Comparison of ENCODE assay signal across 24 cellular contexts in the genomic region with DNA sequence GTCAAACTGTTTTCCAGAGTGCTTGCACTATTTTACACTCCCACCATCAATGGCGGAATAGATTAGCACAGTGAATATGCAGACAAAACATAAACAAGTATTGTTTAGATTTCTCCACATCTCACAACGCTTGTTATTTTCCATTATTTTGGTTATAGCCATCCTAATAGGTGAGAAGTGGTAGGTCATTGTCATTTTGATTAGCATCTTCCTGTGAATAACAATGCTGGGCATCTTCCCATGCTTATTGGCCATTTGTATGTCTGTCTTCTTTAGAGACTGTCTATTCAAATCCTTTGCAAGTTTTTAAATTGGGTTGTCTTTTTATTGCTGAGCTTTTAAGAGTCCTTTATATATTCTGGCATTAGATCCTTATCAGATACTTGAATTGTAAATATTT. TPM values are rescaled to one million over a fixed set of nuclear protein-coding genes. Genes with fewer than 3 reads are reported as not detected.
DNase-seq lines count a peak whose midpoint lies in the region; ATAC-seq and TF ChIP-seq lines count a peak whose summit lies in the region.
"Had no signal": no experiment of that assay in that cellular context is flagged by ENCODE, and none has a peak within 500 bp of the region (broad histone marks: within the 10 kb centered on the region; RNA-seq: fewer than 3 reads in every experiment).

No MANE protein-coding gene starts in this region.

- H3K4me1 Mint-ChIP-seq in WTC11 = peaks cover 23% of the 10 kb centered on the region
- no peaks in the 10 kb centered on the region for H3K4me1 Mint-ChIP-seq in activated CD4-positive, alpha-beta memory T cell treated with anti-CD3 and anti-CD28 coated beads, Interleukin-2, amount 10 ng/mL, durations not matched to agents 7 days and 5 days
- H3K4me1 Mint-ChIP-seq: CD8-positive, alpha-beta memory T cell had no signal

- H3K27me3 Mint-ChIP-seq in WTC11 (ENCODE audit: low read depth) = no peaks in the 10 kb centered on the region
- H3K27me3 Mint-ChIP-seq in activated CD4-positive, alpha-beta memory T cell treated with anti-CD3 and anti-CD28 coated beads, Interleukin-2, amount 10 ng/mL, durations not matched to agents 7 days and 5 days = peaks cover 52% of the 10 kb centered on the region

- H3K27ac Mint-ChIP-seq in WTC11 = no peak overlapping the region
- no peak overlapping the region for H3K27ac Mint-ChIP-seq in activated CD4-positive, alpha-beta memory T cell treated with anti-CD3 and anti-CD28 coated beads, Interleukin-2, amount 10 ng/mL, durations not matched to agents 7 days and 5 days
- H3K27ac Mint-ChIP-seq: CD14-positive monocyte; CD4-positive, alpha-beta T cell; CD8-positive, alpha-beta memory T cell had no signal

- DNase-seq in A673 (ENCODE audit: low spot score) (no peak), WTC11 (ENCODE audit: low spot score) (no peak)
- DNase-seq in stimulated activated CD4-positive, alpha-beta T cell treated with anti-CD3 and anti-CD28 coated beads, Interleukin-4, amount 100 ng/mL, for 4 hours = no peak
- no peak for DNase-seq in activated CD4-positive, alpha-beta memory T cell treated with anti-CD3 and anti-CD28 coated beads, Interleukin-2, amount 10 ng/mL, durations not matched to agents 7 days and 5 days
- DNase-seq: ACHN; AML-193; BE2C; CD4-positive, alpha-beta T cell; CD8-positive, alpha-beta memory T cell; DMS 273 treated with DMSO at 0.1 percent for 48 hours; DMS79; EL; GDM1; H9 had no signal

- POLR2A ChIA-PET in A673 (lab: Charles Lee; ENCODE audit: low non-redundant PET) (no interaction called here), WTC11 (lab: Charles Lee) (no interaction called here)
- POLR2A ChIA-PET in activated CD4-positive, alpha-beta memory T cell treated with anti-CD3 and anti-CD28 coated beads, Interleukin-2, amount 10 ng/mL, durations not matched to agents 7 days and 5 days (lab: Charles Lee) = no interaction called here

- H3K36me3 Mint-ChIP-seq in WTC11 = peaks cover 61% of the 10 kb centered on the region
- no peaks in the 10 kb centered on the region for H3K36me3 Mint-ChIP-seq in activated CD4-positive, alpha-beta memory T cell treated with anti-CD3 and anti-CD28 coated beads, Interleukin-2, amount 10 ng/mL, durations not matched to agents 7 days and 5 days (ENCODE audit: low read depth)
- H3K36me3 Mint-ChIP-seq: CD8-positive, alpha-beta memory T cell had no signal

- H3K36me3 ChIP-seq in A673 (ENCODE audit: insufficient read depth, low read length, poor library complexity, severe bottlenecking) (no peaks in the 10 kb centered on the region), HUES6 (ENCODE audit: control insufficient read depth, insufficient read depth, low read length) (peaks cover 82% of the 10 kb centered on the region), iPS-18a (ENCODE audit: control insufficient read depth, low read depth, low read length) (peaks cover 54% of the 10 kb centered on the region)

- H3K4me1 ChIP-seq in A673 (ENCODE audit: insufficient read depth, low read length, poor library complexity, severe bottlenecking) = no peaks in the 10 kb centered on the region
- peaks cover 25% of the 10 kb centered on the region for H3K4me1 ChIP-seq in HUES6 (ENCODE audit: control insufficient read depth, insufficient read depth, low read length)
- H3K4me1 ChIP-seq in iPS-18a (ENCODE audit: control insufficient read depth, low read depth, low read length) = peaks cover 16% of the 10 kb centered on the region
- H3K4me1 ChIP-seq: BE2C had no signal

- intact Hi-C loops in A673 (cut with micrococcal nuclease; ENCODE audit: unreplicated experiment) = no loop called here

- TF ChIP-seq CTCF in A673 (conservative IDR thresholded peaks at IDR 0.05; ENCODE audit: low read depth, low read length) (no peak), WTC11 (IDR thresholded peaks at IDR 0.05) (no peak)

- H3K9me3 ChIP-seq in A673 (ENCODE audit: low read depth, low read length, poor library complexity, severe bottlenecking) (no peaks in the 10 kb centered on the region), HUES6 (ENCODE audit: control insufficient read depth, insufficient read depth, low read depth, low read length) (no peaks in the 10 kb centered on the region), iPS-18a (ENCODE audit: control insufficient read depth, low read depth, low read length) (no peaks in the 10 kb centered on the region)
- H3K9me3 ChIP-seq: BE2C; BLaER1 treated with 17β-estradiol and CSF1 and Interleukin-3, amounts not matched to agents 10 nM and 100 nM had no signal

- H3K9me3 Mint-ChIP-seq in WTC11 = no peaks in the 10 kb centered on the region
- no peaks in the 10 kb centered on the region for H3K9me3 Mint-ChIP-seq in activated CD4-positive, alpha-beta memory T cell treated with anti-CD3 and anti-CD28 coated beads, Interleukin-2, amount 10 ng/mL, durations not matched to agents 7 days and 5 days
- H3K9me3 Mint-ChIP-seq: CD14-positive monocyte; CD4-positive, alpha-beta T cell; CD8-positive, alpha-beta memory T cell; H9 had no signal

- no peak overlapping the region for H3K27ac ChIP-seq in A673 (ENCODE audit: low read depth, low read length, poor library complexity, severe bottlenecking)
- H3K27ac ChIP-seq in HUES6 (ENCODE audit: low read depth, low read length) = 0 out of 2 replicates have a peak overlapping the region, but pooled peaks have one; percentile 18
- H3K27ac ChIP-seq in iPS-18a (ENCODE audit: low read length) = no peak overlapping the region
- H3K27ac ChIP-seq: 22Rv1; BLaER1 treated with 17β-estradiol and CSF1 and Interleukin-3, amounts not matched to agents 10 nM and 100 nM had no signal

- TSS peak; percentile 19 for BruUV-seq in A673 (replicated peaks; lab: Mats Ljungman, UMichigan)

- H3K27me3 ChIP-seq in A673 (replicated peaks; ENCODE audit: insufficient read depth, low read depth, low read length, poor library complexity) = no peaks in the 10 kb centered on the region
- H3K27me3 ChIP-seq in HUES6 (ENCODE audit: control insufficient read depth, insufficient read depth, low read length) = no peaks in the 10 kb centered on the region
- no peaks in the 10 kb centered on the region for H3K27me3 ChIP-seq in iPS-18a (ENCODE audit: control insufficient read depth, insufficient read depth, low read length)
- H3K27me3 ChIP-seq: BE2C; BLaER1 treated with 17β-estradiol and CSF1 and Interleukin-3, amounts not matched to agents 10 nM and 100 nM had no signal

- H3K4me3 ChIP-seq in A673 (ENCODE audit: low read depth, low read length, poor library complexity, severe bottlenecking) (no peak overlapping the region), HUES6 (ENCODE audit: low read depth, low read length) (no peak overlapping the region), iPS-18a (ENCODE audit: low read length) (peak overlapping the region; percentile 21)
- H3K4me3 ChIP-seq: BLaER1 treated with 17β-estradiol and CSF1 and Interleukin-3, amounts not matched to agents 10 nM and 100 nM; GM12878 had no signal

- CTCF ChIA-PET in A673 (lab: Charles Lee) = no interaction called here
- CTCF ChIA-PET in WTC11 (lab: Charles Lee) = no interaction called here
- CTCF ChIA-PET in activated CD4-positive, alpha-beta memory T cell treated with anti-CD3 and anti-CD28 coated beads, Interleukin-2, amount 10 ng/mL, durations not matched to agents 7 days and 5 days (lab: Charles Lee) = no interaction called here

- peak; percentile 46 for ATAC-seq in WTC11
- ATAC-seq in HG03196 (IDR thresholded peaks at IDR 0.05; ENCODE audit: unreplicated experiment) = no peak
- ATAC-seq in HG03039 (IDR thresholded peaks at IDR 0.05; ENCODE audit: unreplicated experiment) = no peak
- ATAC-seq: GM12878, HCT116 had no signal

- H3K9ac ChIP-seq in HUES6 (ENCODE audit: low read length) = no peak overlapping the region
- no peak overlapping the region for H3K9ac ChIP-seq in iPS-18a (ENCODE audit: low read length)
- H3K9ac ChIP-seq: BLaER1 treated with 17β-estradiol and CSF1 and Interleukin-3, amounts not matched to agents 10 nM and 100 nM had no signal

- peak overlapping the region; percentile 8; the same call in 1 of the 2 replicates for H3K4me3 Mint-ChIP-seq in WTC11
- no peak overlapping the region for H3K4me3 Mint-ChIP-seq in activated CD4-positive, alpha-beta memory T cell treated with anti-CD3 and anti-CD28 coated beads, Interleukin-2, amount 10 ng/mL, durations not matched to agents 7 days and 5 days
- H3K4me3 Mint-ChIP-seq: CD14-positive monocyte; CD4-positive, alpha-beta T cell; CD8-positive, alpha-beta memory T cell; H9 had no signal

TF ChIP-seq in WTC11, 78 proteins besides CTCF, POLR2A, EP300 and RAD21 (continues in another document):
- TF ChIP-seq, protein P1, sequence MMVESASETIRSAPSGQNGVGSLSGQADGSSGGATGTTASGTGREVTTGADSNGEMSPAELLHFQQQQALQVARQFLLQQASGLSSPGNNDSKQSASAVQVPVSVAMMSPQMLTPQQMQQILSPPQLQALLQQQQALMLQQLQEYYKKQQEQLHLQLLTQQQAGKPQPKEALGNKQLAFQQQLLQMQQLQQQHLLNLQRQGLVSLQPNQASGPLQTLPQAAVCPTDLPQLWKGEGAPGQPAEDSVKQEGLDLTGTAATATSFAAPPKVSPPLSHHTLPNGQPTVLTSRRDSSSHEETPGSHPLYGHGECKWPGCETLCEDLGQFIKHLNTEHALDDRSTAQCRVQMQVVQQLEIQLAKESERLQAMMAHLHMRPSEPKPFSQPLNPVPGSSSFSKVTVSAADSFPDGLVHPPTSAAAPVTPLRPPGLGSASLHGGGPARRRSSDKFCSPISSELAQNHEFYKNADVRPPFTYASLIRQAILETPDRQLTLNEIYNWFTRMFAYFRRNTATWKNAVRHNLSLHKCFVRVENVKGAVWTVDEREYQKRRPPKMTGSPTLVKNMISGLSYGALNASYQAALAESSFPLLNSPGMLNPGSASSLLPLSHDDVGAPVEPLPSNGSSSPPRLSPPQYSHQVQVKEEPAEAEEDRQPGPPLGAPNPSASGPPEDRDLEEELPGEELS (CRISPR knock-in tag; IDR thresholded peaks at IDR 0.05) = peak; percentile 27; the same call in 1 of the 2 replicates
- TF ChIP-seq, protein P2, sequence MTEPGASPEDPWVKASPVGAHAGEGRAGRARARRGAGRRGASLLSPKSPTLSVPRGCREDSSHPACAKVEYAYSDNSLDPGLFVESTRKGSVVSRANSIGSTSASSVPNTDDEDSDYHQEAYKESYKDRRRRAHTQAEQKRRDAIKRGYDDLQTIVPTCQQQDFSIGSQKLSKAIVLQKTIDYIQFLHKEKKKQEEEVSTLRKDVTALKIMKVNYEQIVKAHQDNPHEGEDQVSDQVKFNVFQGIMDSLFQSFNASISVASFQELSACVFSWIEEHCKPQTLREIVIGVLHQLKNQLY (CRISPR knock-in tag; IDR thresholded peaks at IDR 0.05) = no peak
- TF ChIP-seq SOX15 (CRISPR knock-in tag; IDR thresholded peaks at IDR 0.05) = no peak

RNA-seq across cellular contexts. Expression of a gene that starts 54.7 kb away (rescaled TPM):
- total RNA-seq in A673 (2021) (not detected in 2 replicates), WTC11 (2021) (0.18 to 0.30 TPM (median 0.22 TPM) in 3 replicates)
- not detected for total RNA-seq in activated CD4-positive, alpha-beta memory T cell treated with anti-CD3 and anti-CD28 coated beads, Interleukin-2, amount 10 ng/mL, durations not matched to agents 7 days and 5 days
- total RNA-seq: CD4-positive, alpha-beta T cell; CD8-positive, alpha-beta memory T cell; GM12878; H4; H9 had no signal
